ENCODE assay signal across 15 cellular contexts in genomic region chr2:160432633-160433032, GRCh38.
DNase-seq lines count a peak whose midpoint lies in the region; ATAC-seq, FAIRE-seq and TF ChIP-seq lines count a peak whose summit lies in the region.
"Had no signal": no experiment of that assay in that cellular context is flagged by ENCODE, and none has a peak within 500 bp of the region (broad histone marks: within the 10 kb centered on the region; RNA-seq: fewer than 3 reads in every experiment).

No MANE protein-coding gene starts in this region.

- FAIRE-seq in bronchial epithelial cell (lab: Jason Lieb, UNC), result no peak
- FAIRE-seq: GM12878 had no signal

- no peaks in the 10 kb centered on the region for H3K9me3 Mint-ChIP-seq in effector memory CD8-positive, alpha-beta T cell
- H3K9me3 Mint-ChIP-seq: naive B cell had no signal

- no peak overlapping the region for H2BK5ac ChIP-seq in mesendoderm (ENCODE audit: low read length)

- ATAC-seq in left colon, result no peak
- no peak for ATAC-seq in effector memory CD8-positive, alpha-beta T cell (replicated peaks)
- ATAC-seq in HG02642 (IDR thresholded peaks at IDR 0.05; ENCODE audit: poor library complexity, unreplicated experiment), result no peak
- ATAC-seq: GM12878 had no signal

- H3K23ac ChIP-seq in mesendoderm (ENCODE audit: low read length), result no peak overlapping the region

- no CpG with 5 or more reads among the region's 4 CpGs for WGBS in mesendoderm (ENCODE audit: extremely low coverage, insufficient coverage, low lambda C conversion rate)

- CTCF ChIA-PET in BJ (lab: Yijun Ruan, JAX), result interaction anchor here (0.6 to 1.2 kb wide), 2 partner anchors 20 to 191 kb away, joined by 3 to 4 read pairs; no protein-coding TSS in a partner anchor

- H4K8ac ChIP-seq in mesendoderm (ENCODE audit: low read depth, low read length), result no peak overlapping the region

- no peak for DNase-seq in BJ (ENCODE audit: low read depth)
- DNase-seq in LHCN-M2 (ENCODE audit: low read depth), result peak; percentile 83
- DNase-seq in bronchial epithelial cell (ENCODE audit: low read depth), result peak; percentile 98
- peak; percentile 57 for DNase-seq in mesendoderm
- DNase-seq in left colon, result no peak
- no peak for DNase-seq in effector memory CD8-positive, alpha-beta T cell
- no peak for DNase-seq in activated effector memory CD4-positive, alpha-beta T cell treated with anti-CD3 and anti-CD28 coated beads, Interleukin-2, amount 50 U/mL, for 16 hours
- DNase-seq: activated CD8-positive, alpha-beta memory T cell treated with anti-CD3 and anti-CD28 coated beads, Interleukin-2, amount 50 U/mL, for 48 hours; CD4-positive, CD25-positive, alpha-beta regulatory T cell; KG1; naive B cell; NCI-H524 had no signal

- H3K9ac ChIP-seq in mesendoderm (ENCODE audit: low read length), result no peak overlapping the region

- H3K18ac ChIP-seq in mesendoderm (ENCODE audit: low read length), result no peak overlapping the region

- POLR2A ChIA-PET in BJ (lab: Charles Lee), result interaction anchor here (0.6 kb wide), 2 partner anchors 90 to 332 kb away, joined by 3 read pairs; no protein-coding TSS in a partner anchor

- H3K36me3 ChIP-seq in BJ (ENCODE audit: control insufficient read depth, insufficient read depth, low read length) (no peaks in the 10 kb centered on the region), bronchial epithelial cell (ENCODE audit: control insufficient read depth, insufficient read depth, low read length) (no peaks in the 10 kb centered on the region), mesendoderm (ENCODE audit: control insufficient read depth, insufficient read depth, low read length) (no peaks in the 10 kb centered on the region)

- intact Hi-C loops in left colon (cut with DNase I, micrococcal nuclease), result no loop called here

- no peak overlapping the region for H2BK15ac ChIP-seq in mesendoderm (replicated peaks; ENCODE audit: low read depth)

- no peak overlapping the region for H3K27ac Mint-ChIP-seq in effector memory CD8-positive, alpha-beta T cell
- H3K27ac Mint-ChIP-seq: CD4-positive, CD25-positive, alpha-beta regulatory T cell had no signal

- peaks cover 8% of the 10 kb centered on the region for H3K79me2 ChIP-seq in mesendoderm (ENCODE audit: control insufficient read depth, insufficient read depth, low read length)

- no peak overlapping the region for H3K27ac ChIP-seq in mesendoderm (ENCODE audit: low read depth, low read length)

- peaks cover 3% of the 10 kb centered on the region for H3K36me3 Mint-ChIP-seq in effector memory CD8-positive, alpha-beta T cell (ENCODE audit: insufficient read depth)
- H3K36me3 Mint-ChIP-seq: CD4-positive, CD25-positive, alpha-beta regulatory T cell; naive B cell had no signal

- no peak overlapping the region for H3K4me2 ChIP-seq in mesendoderm (ENCODE audit: low read length)

- no peak overlapping the region for H2AK5ac ChIP-seq in mesendoderm (ENCODE audit: low read length)

- H3K56ac ChIP-seq in mesendoderm (ENCODE audit: low read length), result no peak overlapping the region

- H3K4me3 Mint-ChIP-seq in effector memory CD8-positive, alpha-beta T cell, result no peak overlapping the region
- H3K4me3 Mint-ChIP-seq: CD4-positive, CD25-positive, alpha-beta regulatory T cell; naive B cell had no signal

- peaks cover 11% of the 10 kb centered on the region for H3K79me1 ChIP-seq in mesendoderm (ENCODE audit: low read length)

- H3K27me3 ChIP-seq in BJ (ENCODE audit: control insufficient read depth, insufficient read depth, low read length), result no peaks in the 10 kb centered on the region
- no peaks in the 10 kb centered on the region for H3K27me3 ChIP-seq in bronchial epithelial cell (ENCODE audit: control insufficient read depth, insufficient read depth, low read length)
- H3K27me3 ChIP-seq in mesendoderm (ENCODE audit: insufficient read depth, low read length, poor library complexity), result no peaks in the 10 kb centered on the region
- H3K27me3 ChIP-seq: heart left ventricle had no signal

- no peak overlapping the region for H3K4ac ChIP-seq in mesendoderm (ENCODE audit: low read depth, low read length)

- no peak overlapping the region for H4K5ac ChIP-seq in mesendoderm (ENCODE audit: low read length)

- no peaks in the 10 kb centered on the region for H3K4me1 ChIP-seq in mesendoderm (ENCODE audit: control insufficient read depth, low read depth, low read length)

- H3K4me3 ChIP-seq in BJ (ENCODE audit: low read depth, low read length) (no peak overlapping the region), bronchial epithelial cell (ENCODE audit: low read depth, low read length) (no peak overlapping the region), mesendoderm (ENCODE audit: low read length) (no peak overlapping the region)
- H3K4me3 ChIP-seq: GM12878, heart left ventricle had no signal

- H3K27me3 Mint-ChIP-seq in effector memory CD8-positive, alpha-beta T cell, result no peaks in the 10 kb centered on the region

- peaks cover 19 to 27% of the 10 kb centered on the region in 2 donors for H3K4me1 Mint-ChIP-seq in effector memory CD8-positive, alpha-beta T cell (ENCODE audit: low read depth in 2 of 2)

- H2BK120ac ChIP-seq in mesendoderm (ENCODE audit: low read depth, low read length), result no peak overlapping the region

- TF ChIP-seq CTCF in BJ (IDR thresholded peaks at IDR 0.05; ENCODE audit: insufficient read depth, low read depth, low read length) (0 out of 2 replicates have a peak, but pooled peaks have one; percentile 5), bronchial epithelial cell (IDR thresholded peaks at IDR 0.05; ENCODE audit: insufficient read depth, low read length, severe bottlenecking) (peak; percentile 32)

Comparison
In these comparisons a context has a peak if more than half of its experiments do, and no peak if none do; other contexts are left out.
1. DNase-seq: peak in LHCN-M2 (single experiment), bronchial epithelial cell (single experiment) and mesendoderm (single experiment); none in BJ (single experiment), left colon (0 of 2), effector memory CD8-positive, alpha-beta T cell (0 of 3) and activated effector memory CD4-positive, alpha-beta T cell treated with anti-CD3 and anti-CD28 coated beads, Interleukin-2, amount 50 U/mL, for 16 hours (single experiment).